Comparison of ENCODE assay signal across 9 cellular contexts in genomic region chr3:169667710-169668080, GRCh38. TPM values are rescaled to one million over a fixed set of nuclear protein-coding genes. Genes with fewer than 3 reads are reported as not detected.
DNase-seq lines count a peak whose midpoint lies in the region; ATAC-seq and TF ChIP-seq lines count a peak whose summit lies in the region.
"Had no signal": no experiment of that assay in that cellular context is flagged by ENCODE, and none has a peak within 500 bp of the region (broad histone marks: within the 10 kb centered on the region; RNA-seq: fewer than 3 reads in every experiment).

No MANE protein-coding gene starts in this region.

- H3K27ac Mint-ChIP-seq in MCF 10A (ENCODE audit: low read depth, unreplicated experiment) (no peak overlapping the region), mesothelial cell of epicardium (no peak overlapping the region)

- H3K4me1 ChIP-seq in breast epithelium (no peaks in the 10 kb centered on the region), upper lobe of left lung (peaks cover 7 to 39% (median 29%) of the 10 kb centered on the region in 4 donors)

- TF ChIP-seq CTCF in MCF 10A (IDR thresholded peaks at IDR 0.05; ENCODE audit: unreplicated experiment) (no peak), breast epithelium (IDR thresholded peaks at IDR 0.05) (no peak), astrocyte of the spinal cord (IDR thresholded peaks at IDR 0.05; ENCODE audit: low read depth, low read length) (no peak), mesothelial cell of epicardium (IDR thresholded peaks at IDR 0.05; ENCODE audit: unreplicated experiment) (no peak), upper lobe of left lung (IDR thresholded peaks at IDR 0.05) (no peak)

- BruUV-seq in MCF 10A (replicated peaks; lab: Mats Ljungman, UMichigan): no TSS peak

- H3K27me3 ChIP-seq in breast epithelium (peaks cover 0 to 89% of the 10 kb centered on the region in 2 donors), upper lobe of left lung (peaks cover 0 to 16% (median 7%) of the 10 kb centered on the region in 4 donors)

- CTCF ChIA-PET in MCF 10A (lab: Yijun Ruan, JAX): interaction anchor here (0.6 to 10.0 kb wide), 27 partner anchors 10 to 806 kb away, joined by 3 to 163 read pairs (median 6); no protein-coding TSS in a partner anchor

- peak overlapping the region in 1 of 3 donors; percentile 45 for H3K4me3 ChIP-seq in breast epithelium
- no peak overlapping the region for H3K4me3 ChIP-seq in astrocyte of the spinal cord (ENCODE audit: low read depth, low read length)
- peak overlapping the region in 3 of 4 donors; percentile 51 to 59 (median 52) for H3K4me3 ChIP-seq in upper lobe of left lung
- H3K4me3 ChIP-seq: mucosa of descending colon had no signal

- POLR2A ChIA-PET in MCF 10A (lab: Yijun Ruan, JAX): interaction anchor here (2.6 kb wide), 1 partner anchor 520 kb away, joined by 22 read pairs; no protein-coding TSS in a partner anchor

- no peaks in the 10 kb centered on the region for H3K9me3 Mint-ChIP-seq in MCF 10A (ENCODE audit: unreplicated experiment)
- no peaks in the 10 kb centered on the region for H3K9me3 Mint-ChIP-seq in mesothelial cell of epicardium

- H3K27ac ChIP-seq in breast epithelium: no peak overlapping the region
- H3K27ac ChIP-seq in upper lobe of left lung: peak overlapping the region in 3 of 4 donors; percentile 48 to 88 (median 86)

- ATAC-seq in upper lobe of left lung (ENCODE audit: low FRiP score in 2 of 2): no peak
- ATAC-seq in HG03565 (IDR thresholded peaks at IDR 0.05; ENCODE audit: unreplicated experiment): no peak

- DNase-seq in MCF 10A (ENCODE audit: unreplicated experiment) (no peak), breast epithelium (ENCODE audit: low spot score in 2 of 2) (no peak), astrocyte of the spinal cord (ENCODE audit: low read depth, low spot score) (peak; percentile 5), mesothelial cell of epicardium (ENCODE audit: low spot score in 2 of 2, unreplicated experiment in 2 of 2) (no peak), upper lobe of left lung (no peak), 8988T (no peak), NCI-H510A (lab: John Stamatoyannopoulos, UW) (no peak)

- intact Hi-C loops in MCF 10A (cut with micrococcal nuclease) (loop anchor here (1.0 to 10.0 kb wide), 5 partner anchors 77 to 715 kb away; no protein-coding TSS in a partner anchor), breast epithelium (cut with DNase I; ENCODE audit: low total_unique reads) (no loop called here)

- in situ Hi-C loops in astrocyte of the spinal cord (cut with HindIII; ENCODE audit: low sequenced_read_pairs): no loop called here

- H3K4me3 Mint-ChIP-seq in MCF 10A (ENCODE audit: unreplicated experiment): peak overlapping the region; percentile 75
- peak overlapping the region; percentile 75 for H3K4me3 Mint-ChIP-seq in mesothelial cell of epicardium

- H3K36me3 Mint-ChIP-seq in MCF 10A (ENCODE audit: insufficient read depth, unreplicated experiment) (no peaks in the 10 kb centered on the region), mesothelial cell of epicardium (no peaks in the 10 kb centered on the region)

- H3K36me3 ChIP-seq in breast epithelium: no peaks in the 10 kb centered on the region
- no peaks in the 10 kb centered on the region for H3K36me3 ChIP-seq in upper lobe of left lung

- TF ChIP-seq POLR2A in breast epithelium (IDR thresholded peaks at IDR 0.05) (no peak), upper lobe of left lung (IDR thresholded peaks at IDR 0.05) (no peak)

- TF ChIP-seq EP300 in upper lobe of left lung (IDR thresholded peaks at IDR 0.05): no peak

- H3K4me1 Mint-ChIP-seq in MCF 10A (ENCODE audit: insufficient read depth, unreplicated experiment) (no peaks in the 10 kb centered on the region), mesothelial cell of epicardium (peaks cover 35% of the 10 kb centered on the region)

- H3K27me3 Mint-ChIP-seq in MCF 10A (ENCODE audit: insufficient read depth, unreplicated experiment) (peaks cover 29% of the 10 kb centered on the region), mesothelial cell of epicardium (ENCODE audit: low read depth) (peaks cover 91% of the 10 kb centered on the region)

- H3K9me3 ChIP-seq in breast epithelium (peaks cover 0 to 2% of the 10 kb centered on the region in 2 donors), upper lobe of left lung (no peaks in the 10 kb centered on the region)
- H3K9me3 ChIP-seq: mucosa of descending colon had no signal

- 32 to 33% methylated on average over 10 of the region's 10 CpGs for WGBS in upper lobe of left lung, 2 donors

RNA-seq across cellular contexts. Expression of gene MECOM, which starts 4.2 kb away (rescaled TPM):
- total RNA-seq in MCF 10A (2022): 5.2 and 7.1 TPM in 2 replicates
- total RNA-seq in breast epithelium: 10 to 100 TPM in 2 of 3 donors, 1 to 10 TPM in 1; 7.5 to 21.6 (median 13.9) TPM
- 29.2 to 32.8 TPM (median 30.2 TPM) in 3 replicates for total RNA-seq in mesothelial cell of epicardium
- 100 to 1,000 TPM in 1 of 6 donors, 10 to 100 TPM in 5; 36.5 to 150 (median 82.3) TPM for total RNA-seq in upper lobe of left lung

Comparison
In these comparisons a context has a peak if more than half of its experiments do, and no peak if none do; other contexts are left out.
1. H3K27ac ChIP-seq: peak in upper lobe of left lung (3 of 4); none in breast epithelium (0 of 2).